In genomic region chr22:20858615-20859416, GRCh38 we compare ENCODE assay signal across 1 cellular context.
A peak's percentile ranks its signal among the peaks of the same experiment; 100 is the strongest.
TF ChIP-seq lines count a peak whose summit lies in the region.

TSS of gene PI4KA (minus strand) at chr22:20858811. CDS start at chr22:20858725, 86 bp downstream.
TSS of gene SNAP29 (plus strand) at chr22:20859007. CDS start at chr22:20859111, 104 bp downstream.

TF ChIP-seq in WTC11, 78 proteins besides CTCF, POLR2A, EP300 and RAD21 (continued from another document):
- TF ChIP-seq, protein P1, sequence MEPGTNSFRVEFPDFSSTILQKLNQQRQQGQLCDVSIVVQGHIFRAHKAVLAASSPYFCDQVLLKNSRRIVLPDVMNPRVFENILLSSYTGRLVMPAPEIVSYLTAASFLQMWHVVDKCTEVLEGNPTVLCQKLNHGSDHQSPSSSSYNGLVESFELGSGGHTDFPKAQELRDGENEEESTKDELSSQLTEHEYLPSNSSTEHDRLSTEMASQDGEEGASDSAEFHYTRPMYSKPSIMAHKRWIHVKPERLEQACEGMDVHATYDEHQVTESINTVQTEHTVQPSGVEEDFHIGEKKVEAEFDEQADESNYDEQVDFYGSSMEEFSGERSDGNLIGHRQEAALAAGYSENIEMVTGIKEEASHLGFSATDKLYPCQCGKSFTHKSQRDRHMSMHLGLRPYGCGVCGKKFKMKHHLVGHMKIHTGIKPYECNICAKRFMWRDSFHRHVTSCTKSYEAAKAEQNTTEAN (CRISPR knock-in tag; IDR thresholded peaks at IDR 0.05): peak; percentile 65; the same call in 1 of the 2 replicates
- TF ChIP-seq, protein P2, sequence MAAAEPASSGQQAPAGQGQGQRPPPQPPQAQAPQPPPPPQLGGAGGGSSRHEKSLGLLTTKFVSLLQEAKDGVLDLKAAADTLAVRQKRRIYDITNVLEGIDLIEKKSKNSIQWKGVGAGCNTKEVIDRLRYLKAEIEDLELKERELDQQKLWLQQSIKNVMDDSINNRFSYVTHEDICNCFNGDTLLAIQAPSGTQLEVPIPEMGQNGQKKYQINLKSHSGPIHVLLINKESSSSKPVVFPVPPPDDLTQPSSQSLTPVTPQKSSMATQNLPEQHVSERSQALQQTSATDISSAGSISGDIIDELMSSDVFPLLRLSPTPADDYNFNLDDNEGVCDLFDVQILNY (CRISPR knock-in tag; IDR thresholded peaks at IDR 0.05): peak; percentile 94
- TF ChIP-seq NFYB (CRISPR knock-in tag; conservative IDR thresholded peaks at IDR 0.05; ENCODE audit: low read depth): no peak
- TF ChIP-seq TEAD1 (CRISPR knock-in tag; IDR thresholded peaks at IDR 0.05): 0 out of 2 replicates have a peak, but pooled peaks have one; percentile 26
- TF ChIP-seq ZNF138 (CRISPR knock-in tag; conservative IDR thresholded peaks at IDR 0.05): no peak
- TF ChIP-seq NFE2L1 (CRISPR knock-in tag; IDR thresholded peaks at IDR 0.05): peak; percentile 63; the same call in 1 of the 2 replicates
- TF ChIP-seq, protein P3, sequence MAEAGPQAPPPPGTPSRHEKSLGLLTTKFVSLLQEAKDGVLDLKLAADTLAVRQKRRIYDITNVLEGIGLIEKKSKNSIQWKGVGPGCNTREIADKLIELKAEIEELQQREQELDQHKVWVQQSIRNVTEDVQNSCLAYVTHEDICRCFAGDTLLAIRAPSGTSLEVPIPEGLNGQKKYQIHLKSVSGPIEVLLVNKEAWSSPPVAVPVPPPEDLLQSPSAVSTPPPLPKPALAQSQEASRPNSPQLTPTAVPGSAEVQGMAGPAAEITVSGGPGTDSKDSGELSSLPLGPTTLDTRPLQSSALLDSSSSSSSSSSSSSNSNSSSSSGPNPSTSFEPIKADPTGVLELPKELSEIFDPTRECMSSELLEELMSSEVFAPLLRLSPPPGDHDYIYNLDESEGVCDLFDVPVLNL (CRISPR knock-in tag; IDR thresholded peaks at IDR 0.05; ENCODE audit: borderline replicate concordance, low read depth): peak; percentile 84
- no peak for TF ChIP-seq OVOL2 (CRISPR knock-in tag; IDR thresholded peaks at IDR 0.05; ENCODE audit: borderline replicate concordance)
- no peak for TF ChIP-seq ZNF121 (CRISPR knock-in tag; IDR thresholded peaks at IDR 0.05)
- TF ChIP-seq SP1 (CRISPR knock-in tag; conservative IDR thresholded peaks at IDR 0.05): peak; percentile 98
- TF ChIP-seq, protein P4, sequence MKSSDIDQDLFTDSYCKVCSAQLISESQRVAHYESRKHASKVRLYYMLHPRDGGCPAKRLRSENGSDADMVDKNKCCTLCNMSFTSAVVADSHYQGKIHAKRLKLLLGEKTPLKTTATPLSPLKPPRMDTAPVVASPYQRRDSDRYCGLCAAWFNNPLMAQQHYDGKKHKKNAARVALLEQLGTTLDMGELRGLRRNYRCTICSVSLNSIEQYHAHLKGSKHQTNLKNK (CRISPR knock-in tag; IDR thresholded peaks at IDR 0.05): no peak
